In the genomic region with DNA sequence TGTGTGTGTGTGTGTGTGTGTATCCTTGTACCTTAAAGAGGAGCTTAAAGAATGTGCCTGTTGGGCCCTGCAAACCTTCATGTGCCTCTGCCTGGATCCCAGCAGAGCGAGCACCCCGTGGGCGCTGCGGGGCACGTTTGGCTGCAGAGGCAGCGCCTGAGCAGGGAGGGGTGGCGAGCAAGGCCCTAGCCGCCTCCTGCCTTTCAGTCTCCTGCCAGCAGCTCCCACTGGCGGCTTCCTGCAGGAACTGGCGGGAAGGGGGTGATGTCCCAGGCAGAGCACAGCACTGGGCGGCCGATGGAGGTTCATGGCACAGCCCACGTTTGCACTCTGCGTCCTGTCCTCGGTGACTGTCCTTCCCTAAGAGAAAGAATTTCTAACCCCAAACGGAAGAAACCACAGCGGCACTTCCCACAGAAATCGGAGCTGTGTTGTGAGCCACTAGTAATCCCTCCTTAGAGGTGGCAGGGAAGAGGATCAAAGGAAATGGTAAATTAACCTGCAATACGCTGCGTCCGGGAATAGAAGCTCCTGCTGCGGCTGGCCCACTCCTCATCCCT, we compare ENCODE assay signal across 1 cellular context.
TF ChIP-seq lines count a peak whose summit lies in the region.

No MANE protein-coding gene starts in this region.

TF ChIP-seq in HepG2, 621 proteins besides CTCF, POLR2A, EP300 and RAD21 (continued from another document and continues in another):
- TF ChIP-seq SNAPC4 (CRISPR knock-in tag; IDR thresholded peaks at IDR 0.05) (no peak), ZNF720 (CRISPR knock-in tag; IDR thresholded peaks at IDR 0.05) (no peak), SRSF4 (IDR thresholded peaks at IDR 0.05; ENCODE audit: low read depth, low read length, poor library complexity, severe bottlenecking) (no peak), UBTF (CRISPR knock-in tag; IDR thresholded peaks at IDR 0.05) (peak; percentile 93), RORA (CRISPR knock-in tag; IDR thresholded peaks at IDR 0.05) (no peak), ZNF616 (CRISPR knock-in tag; IDR thresholded peaks at IDR 0.05; ENCODE audit: low read depth) (peak; percentile 77; the same call in 1 of the 2 replicates), ETV5 (CRISPR knock-in tag; IDR thresholded peaks at IDR 0.05; ENCODE audit: borderline replicate concordance) (peak; percentile 71), KAT2B (IDR thresholded peaks at IDR 0.05; ENCODE audit: borderline replicate concordance, low read depth, low read length) (no peak), BORCS8-MEF2B (CRISPR knock-in tag; IDR thresholded peaks at IDR 0.05) (0 out of 2 replicates have a peak, but pooled peaks have one; percentile 8), POGZ (CRISPR knock-in tag; IDR thresholded peaks at IDR 0.05) (no peak), CENPX (CRISPR knock-in tag; IDR thresholded peaks at IDR 0.05) (no peak), SP4 (CRISPR knock-in tag; IDR thresholded peaks at IDR 0.05) (no peak; the same call in 1 of the 2 replicates), SUZ12 (IDR thresholded peaks at IDR 0.05; ENCODE audit: low read depth, low read length) (no peak), HNRNPLL (IDR thresholded peaks at IDR 0.05; ENCODE audit: low read depth, low read length, poor library complexity, severe bottlenecking) (peak; percentile 42), ZNF605 (CRISPR knock-in tag; IDR thresholded peaks at IDR 0.05) (no peak), ZHX1 (CRISPR knock-in tag; IDR thresholded peaks at IDR 0.05; ENCODE audit: low read depth) (no peak), PRDM4 (CRISPR knock-in tag; IDR thresholded peaks at IDR 0.05; ENCODE audit: borderline replicate concordance) (no peak), ZNF143 (CRISPR knock-in tag; IDR thresholded peaks at IDR 0.05) (0 out of 2 replicates have a peak, but pooled peaks have one; percentile 16), ZC3H4 (CRISPR knock-in tag; IDR thresholded peaks at IDR 0.05; ENCODE audit: borderline replicate concordance) (no peak), ELF4 (CRISPR knock-in tag; IDR thresholded peaks at IDR 0.05; ENCODE audit: borderline replicate concordance) (no peak), KDM2A (CRISPR knock-in tag; IDR thresholded peaks at IDR 0.05; ENCODE audit: borderline replicate concordance, low read depth) (peak; percentile 78; the same call in 1 of the 2 replicates), ZNF704 (CRISPR knock-in tag; IDR thresholded peaks at IDR 0.05; ENCODE audit: borderline replicate concordance) (no peak), KAT8 (CRISPR knock-in tag; IDR thresholded peaks at IDR 0.05) (peak; percentile 68), SNAPC5 (CRISPR knock-in tag; IDR thresholded peaks at IDR 0.05; ENCODE audit: borderline replicate concordance) (no peak), MED13 (CRISPR knock-in tag; IDR thresholded peaks at IDR 0.05) (no peak), ZNF773 (CRISPR knock-in tag; IDR thresholded peaks at IDR 0.05; ENCODE audit: borderline replicate concordance) (no peak), ZNF572 (CRISPR knock-in tag; IDR thresholded peaks at IDR 0.05) (no peak), ZNF251 (CRISPR knock-in tag; IDR thresholded peaks at IDR 0.05) (no peak), ZNF766 (CRISPR knock-in tag; IDR thresholded peaks at IDR 0.05; ENCODE audit: borderline replicate concordance) (no peak), ATF6 (CRISPR knock-in tag; conservative IDR thresholded peaks at IDR 0.05) (no peak), DMAP1 (CRISPR knock-in tag; IDR thresholded peaks at IDR 0.05) (peak; percentile 58), ZNF564 (CRISPR knock-in tag; IDR thresholded peaks at IDR 0.05) (no peak; the same call in 1 of the 2 replicates), TOE1 (CRISPR knock-in tag; IDR thresholded peaks at IDR 0.05) (no peak), MAFF (IDR thresholded peaks at IDR 0.05; ENCODE audit: low read depth, low read length) (no peak), SRSF1 (optimal IDR thresholded peaks at IDR 0.05; ENCODE audit: low read depth, low read length) (peak; percentile 97), EED (CRISPR knock-in tag; IDR thresholded peaks at IDR 0.05) (no peak), MLLT10 (CRISPR knock-in tag; IDR thresholded peaks at IDR 0.05) (no peak), HMG20A (CRISPR knock-in tag; IDR thresholded peaks at IDR 0.05; ENCODE audit: borderline replicate concordance) (no peak)
- TF ChIP-seq, protein P1, sequence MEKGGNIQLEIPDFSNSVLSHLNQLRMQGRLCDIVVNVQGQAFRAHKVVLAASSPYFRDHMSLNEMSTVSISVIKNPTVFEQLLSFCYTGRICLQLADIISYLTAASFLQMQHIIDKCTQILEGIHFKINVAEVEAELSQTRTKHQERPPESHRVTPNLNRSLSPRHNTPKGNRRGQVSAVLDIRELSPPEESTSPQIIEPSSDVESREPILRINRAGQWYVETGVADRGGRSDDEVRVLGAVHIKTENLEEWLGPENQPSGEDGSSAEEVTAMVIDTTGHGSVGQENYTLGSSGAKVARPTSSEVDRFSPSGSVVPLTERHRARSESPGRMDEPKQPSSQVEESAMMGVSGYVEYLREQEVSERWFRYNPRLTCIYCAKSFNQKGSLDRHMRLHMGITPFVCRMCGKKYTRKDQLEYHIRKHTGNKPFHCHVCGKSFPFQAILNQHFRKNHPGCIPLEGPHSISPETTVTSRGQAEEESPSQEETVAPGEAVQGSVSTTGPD (CRISPR knock-in tag; IDR thresholded peaks at IDR 0.05): no peak
- TF ChIP-seq, protein P2, sequence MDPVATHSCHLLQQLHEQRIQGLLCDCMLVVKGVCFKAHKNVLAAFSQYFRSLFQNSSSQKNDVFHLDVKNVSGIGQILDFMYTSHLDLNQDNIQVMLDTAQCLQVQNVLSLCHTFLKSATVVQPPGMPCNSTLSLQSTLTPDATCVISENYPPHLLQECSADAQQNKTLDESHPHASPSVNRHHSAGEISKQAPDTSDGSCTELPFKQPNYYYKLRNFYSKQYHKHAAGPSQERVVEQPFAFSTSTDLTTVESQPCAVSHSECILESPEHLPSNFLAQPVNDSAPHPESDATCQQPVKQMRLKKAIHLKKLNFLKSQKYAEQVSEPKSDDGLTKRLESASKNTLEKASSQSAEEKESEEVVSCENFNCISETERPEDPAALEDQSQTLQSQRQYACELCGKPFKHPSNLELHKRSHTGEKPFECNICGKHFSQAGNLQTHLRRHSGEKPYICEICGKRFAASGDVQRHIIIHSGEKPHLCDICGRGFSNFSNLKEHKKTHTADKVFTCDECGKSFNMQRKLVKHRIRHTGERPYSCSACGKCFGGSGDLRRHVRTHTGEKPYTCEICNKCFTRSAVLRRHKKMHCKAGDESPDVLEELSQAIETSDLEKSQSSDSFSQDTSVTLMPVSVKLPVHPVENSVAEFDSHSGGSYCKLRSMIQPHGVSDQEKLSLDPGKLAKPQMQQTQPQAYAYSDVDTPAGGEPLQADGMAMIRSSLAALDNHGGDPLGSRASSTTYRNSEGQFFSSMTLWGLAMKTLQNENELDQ (CRISPR knock-in tag; IDR thresholded peaks at IDR 0.05; ENCODE audit: borderline replicate concordance): no peak
